ENCODE assay signal across 26 cellular contexts in genomic region chr4:80098635-80099034, GRCh38.
"Had no signal": no experiment of that assay in that cellular context is flagged by ENCODE, and none has a peak within 500 bp of the region (broad histone marks: within the 10 kb centered on the region; RNA-seq: fewer than 3 reads in every experiment).

No MANE protein-coding gene starts in this region.

- ATAC-seq: left colon; lower lobe of right lung; natural killer cell treated with Interleukin-12 subunit alpha and Interleukin-12 subunit beta and Interleukin-15 and Interleukin-18, amount 100 ng/mL, for 72 hours had no signal

- H3K4me1 ChIP-seq: parathyroid adenoma, thyroid gland, vagina had no signal

- H3K27me3 Mint-ChIP-seq: progenitor cell of endocrine pancreas had no signal

- DNase-seq: cortex of kidney; dorsolateral prefrontal cortex; effector CD4-positive, alpha-beta T cell; hypothalamus; immature natural killer cell; islet precursor cell; kidney glomerular epithelial cell; left colon; left ventricle myocardium inferior; lower lobe of right lung; naive B cell; stimulated activated CD4-positive, alpha-beta T cell treated with anti-CD3 and anti-CD28 coated beads, Interleukin-12 subunit alpha, Interleukin-12 subunit beta, amount 100 ng/mL, for 4 hours; stimulated activated CD4-positive, alpha-beta T cell treated with anti-CD3 and anti-CD28 coated beads, Interleukin-1b, Interleukin-23, amount 100 ng/mL, for 48 hours; stimulated activated CD4-positive, alpha-beta T cell treated with anti-CD3 and anti-CD28 coated beads, Interleukin-4, amount 100 ng/mL, for 1 hour; stimulated activated CD8-positive, alpha-beta memory T cell treated with anti-CD3 and anti-CD28 coated beads, Interleukin-4, amount 100 ng/mL, for 48 hours; stimulated activated naive CD4-positive, alpha-beta T cell treated with Interleukin-2 at 50 U/mL for 16 hours; stomach; thyroid gland had no signal

- H3K9me3 ChIP-seq: left ventricle myocardium inferior, lower lobe of right lung, neutrophil, stomach, thyroid gland, vagina had no signal

- H3K27ac Mint-ChIP-seq: immature natural killer cell; memory B cell; natural killer cell treated with Interleukin-12 subunit alpha and Interleukin-12 subunit beta and Interleukin-15 and Interleukin-18, amount 100 ng/mL, for 72 hours; progenitor cell of endocrine pancreas had no signal

- H3K27ac ChIP-seq: dorsolateral prefrontal cortex, left ventricle myocardium inferior, lower lobe of right lung, neutrophil, parathyroid adenoma, stomach, thyroid gland, vagina had no signal

- H3K4me3 Mint-ChIP-seq: immature natural killer cell; memory B cell; natural killer cell treated with Interleukin-12 subunit alpha and Interleukin-12 subunit beta and Interleukin-15 and Interleukin-18, amount 100 ng/mL, for 72 hours; neural crest cell had no signal

- H3K36me3 ChIP-seq: left ventricle myocardium inferior, lower lobe of right lung, neutrophil, stomach, thyroid gland, vagina had no signal

- H3K4me3 ChIP-seq: dorsolateral prefrontal cortex, left ventricle myocardium inferior, lower lobe of right lung, smooth muscle cell, stomach, thyroid gland, vagina had no signal

- H3K9me3 Mint-ChIP-seq: immature natural killer cell; natural killer cell treated with Interleukin-12 subunit alpha and Interleukin-12 subunit beta and Interleukin-15 and Interleukin-18, amount 100 ng/mL, for 72 hours; neural crest cell had no signal

- H3K36me3 Mint-ChIP-seq: immature natural killer cell; memory B cell; naive B cell; natural killer cell treated with Interleukin-12 subunit alpha and Interleukin-12 subunit beta and Interleukin-15 and Interleukin-18, amount 100 ng/mL, for 72 hours had no signal

- H3K4me1 Mint-ChIP-seq: immature natural killer cell, neural crest cell had no signal
